In the genomic region with DNA sequence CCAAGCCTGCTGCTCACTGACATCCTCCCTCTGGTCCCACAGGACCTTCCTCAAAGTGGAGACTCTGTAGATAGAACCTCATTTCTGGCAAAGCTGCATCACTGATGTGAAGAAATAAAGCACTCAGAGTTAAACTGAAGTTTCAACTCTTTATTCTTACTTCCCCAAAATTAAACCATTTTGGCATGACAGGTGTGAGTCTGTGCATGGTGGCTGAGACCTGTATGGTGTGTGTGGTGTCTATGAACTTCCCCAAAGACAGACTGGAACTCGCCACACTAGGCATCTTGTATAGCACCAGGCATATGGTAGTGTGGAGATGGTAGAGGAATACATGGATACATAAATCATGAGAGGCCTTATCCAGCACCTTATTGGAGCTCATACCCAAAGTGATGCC, we compare ENCODE assay signal across 16 cellular contexts. TPM values are rescaled to one million over a fixed set of nuclear protein-coding genes. Genes with fewer than 3 reads are reported as not detected.
DNase-seq lines count a peak whose midpoint lies in the region; ATAC-seq, FAIRE-seq and TF ChIP-seq lines count a peak whose summit lies in the region.
"Had no signal": no experiment of that assay in that cellular context is flagged by ENCODE, and none has a peak within 500 bp of the region (broad histone marks: within the 10 kb centered on the region; RNA-seq: fewer than 3 reads in every experiment).

No MANE protein-coding gene starts in this region.

- H3K36me3 ChIP-seq in OCI-LY7 (ENCODE audit: insufficient read depth, low read length) (peaks cover 8% of the 10 kb centered on the region; the same call in 1 of the 2 replicates), esophagus squamous epithelium (no peaks in the 10 kb centered on the region)

- H3K27ac ChIP-seq in OCI-LY7 (ENCODE audit: low read depth, low read length, poor library complexity, severe bottlenecking) (peak overlapping the region; percentile 71), esophagus squamous epithelium (no peak overlapping the region)
- H3K27ac ChIP-seq: psoas muscle had no signal

- peak; percentile 67 for DNase-seq in OCI-LY7 (ENCODE audit: low spot score)
- no peak for DNase-seq in cerebellum (ENCODE audit: low spot score)
- no peak for DNase-seq in HCEC 1CT
- DNase-seq in esophagus squamous epithelium (lab: John Stamatoyannopoulos, UW): no peak
- no peak for DNase-seq in H54 (ENCODE audit: insufficient read length, low spot score)
- DNase-seq: activated CD4-positive, alpha-beta memory T cell treated with anti-CD3 and anti-CD28 coated beads for 36 hours; DMS 273 treated with DMSO at 0.1 percent for 48 hours; NCI-H187 treated with DMSO at 0.1 percent for 48 hours; NCI-H748 treated with DMSO at 0.1 percent for 48 hours; psoas muscle had no signal

- H3K4me3 ChIP-seq in OCI-LY7 (ENCODE audit: low read depth, low read length, poor library complexity, severe bottlenecking) (no peak overlapping the region), esophagus squamous epithelium (no peak overlapping the region)
- H3K4me3 ChIP-seq: psoas muscle had no signal

- no peaks in the 10 kb centered on the region for H4K20me1 ChIP-seq in OCI-LY7 (ENCODE audit: insufficient read depth, low read length)

- intact Hi-C loops in OCI-LY7 (cut with micrococcal nuclease; ENCODE audit: unreplicated experiment): no loop called here
- intact Hi-C loops in esophagus squamous epithelium (cut with DNase I): no loop called here

- H2AFZ ChIP-seq in OCI-LY7 (ENCODE audit: low read length): no peak overlapping the region

- TF ChIP-seq POLR2A in esophagus squamous epithelium (IDR thresholded peaks at IDR 0.05): no peak
- TF ChIP-seq POLR2A in H54 (IDR thresholded peaks at IDR 0.05; ENCODE audit: low read depth, low read length): no peak

- WGBS in esophagus squamous epithelium, 2 donors: 71 to 78% methylated on average over 1 of the region's 1 CpG

- CTCF ChIA-PET in OCI-LY7 (lab: Charles Lee; ENCODE audit: unreplicated experiment): interaction anchor here (0.7 kb wide), 1 partner anchor 195 kb away, joined by 3 read pairs; no protein-coding TSS in a partner anchor

- peak; percentile 50 for ATAC-seq in GM18499 (IDR thresholded peaks at IDR 0.05; ENCODE audit: insufficient read depth, unreplicated experiment)
- ATAC-seq in GM19395 (IDR thresholded peaks at IDR 0.05; ENCODE audit: unreplicated experiment): peak; percentile 69
- ATAC-seq in HG02798 (IDR thresholded peaks at IDR 0.05; ENCODE audit: poor library complexity, unreplicated experiment): peak; percentile 82
- ATAC-seq: psoas muscle had no signal

- H3K4me1 ChIP-seq in OCI-LY7 (ENCODE audit: insufficient read depth, low read length, poor library complexity, severe bottlenecking): peaks cover 56% of the 10 kb centered on the region
- H3K4me1 ChIP-seq in esophagus squamous epithelium: peaks cover 0 to 2% (median 0%) of the 10 kb centered on the region in 3 donors
- H3K4me1 ChIP-seq: psoas muscle had no signal

- no peaks in the 10 kb centered on the region for H3K27me3 ChIP-seq in esophagus squamous epithelium

- no peak for FAIRE-seq in H54 (lab: Jason Lieb, UNC)
- FAIRE-seq: bronchial epithelial cell, keratinocyte, urothelium cell line had no signal

- BruUV-seq in OCI-LY7 (replicated peaks; lab: Mats Ljungman, UMichigan): no TSS peak

- H3K9me3 ChIP-seq in OCI-LY7 (ENCODE audit: low read length) (peaks cover 17% of the 10 kb centered on the region), esophagus squamous epithelium (peaks cover 0 to 7% (median 6%) of the 10 kb centered on the region in 3 donors)

- peak overlapping the region; percentile 25 for H3K4me2 ChIP-seq in OCI-LY7 (ENCODE audit: low read length)

- POLR2A ChIA-PET in OCI-LY7 (lab: Charles Lee): no interaction called here

- TF ChIP-seq CTCF in OCI-LY7 (conservative IDR thresholded peaks at IDR 0.05; ENCODE audit: low read length) (no peak), esophagus squamous epithelium (IDR thresholded peaks at IDR 0.05) (no peak)

- no peaks in the 10 kb centered on the region for H3K79me2 ChIP-seq in OCI-LY7 (ENCODE audit: insufficient read depth, low read depth, low read length)

- no peaks in the 10 kb centered on the region for H3K9me2 ChIP-seq in OCI-LY7 (ENCODE audit: insufficient read depth, low read length)

RNA-seq across cellular contexts. Expression of gene WDFY4, which starts 6.6 kb away (rescaled TPM):
- 41.6 and 51.5 TPM in 2 replicates for total RNA-seq in OCI-LY7 (2014; rRNA removed; shearing (Covaris generic))
- total RNA-seq in OCI-LY7 (2022) (80.0 and 85.6 TPM in 2 replicates), cerebellum (1.7 TPM), esophagus squamous epithelium (1 to 10 TPM in 1 of 4 donors, under 1 TPM in 3; 0.61 to 3.8 (median 0.88) TPM)
- total RNA-seq: activated CD4-positive, alpha-beta memory T cell treated with anti-CD3 and anti-CD28 coated beads for 36 hours had no signal

Comparison
In these comparisons a context has a peak if more than half of its experiments do, and no peak if none do; other contexts are left out.
1. RNA of gene WDFY4, which starts 6.6 kb away (total RNA-seq): 41.6 to 85.6 TPM in OCI-LY7; 1.7 TPM in cerebellum (single experiment) and 0.61 to 3.8 TPM in esophagus squamous epithelium; every median in the first group is over 4 times any median in the second.
2. Peak in every context shown above with its lines, with median percentiles within 50 percentile points of each other: ATAC-seq.